11 cellular contexts compared by ENCODE assay signal in the genomic region with DNA sequence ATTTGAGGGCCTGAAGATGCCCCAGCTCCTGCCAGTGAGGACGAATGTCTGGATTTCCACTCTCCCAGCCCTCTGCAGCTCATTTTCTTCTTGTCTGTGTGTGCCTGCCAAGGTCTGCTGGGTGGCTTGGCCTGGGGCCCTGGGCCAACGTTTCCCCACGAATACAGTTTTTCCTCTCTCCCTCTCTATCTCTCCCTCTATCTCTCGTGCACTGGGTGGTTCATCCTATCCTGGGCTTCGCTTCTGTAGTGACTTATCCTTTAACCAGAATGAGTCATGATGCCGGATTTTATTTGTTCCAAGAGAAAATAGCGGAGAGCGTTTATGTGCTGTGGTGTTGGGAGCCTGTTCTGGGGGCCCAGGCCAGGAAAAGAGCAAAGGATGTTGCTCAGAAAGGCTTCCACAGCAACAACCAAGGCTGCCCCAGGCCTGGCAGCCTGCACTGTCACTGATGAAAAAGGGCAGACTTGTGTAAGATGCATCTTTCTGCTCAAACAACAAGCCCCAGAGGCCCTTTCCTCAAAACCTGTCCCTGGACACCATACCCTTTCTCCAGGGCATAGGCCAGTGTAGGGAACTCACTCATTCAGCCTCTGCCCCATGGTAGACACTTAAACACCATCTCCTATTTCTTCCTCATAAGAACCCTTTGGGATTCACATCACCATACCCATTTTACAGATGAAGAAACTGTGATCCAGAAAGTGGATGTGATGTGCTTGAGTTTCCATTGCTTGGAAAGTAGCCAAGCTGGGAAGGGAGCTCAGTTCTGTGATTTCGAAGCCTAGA. TPM values are rescaled to one million over a fixed set of nuclear protein-coding genes. Genes with fewer than 3 reads are reported as not detected.
DNase-seq lines count a peak whose midpoint lies in the region; ATAC-seq and TF ChIP-seq lines count a peak whose summit lies in the region.
"Had no signal": no experiment of that assay in that cellular context is flagged by ENCODE, and none has a peak within 500 bp of the region (broad histone marks: within the 10 kb centered on the region; RNA-seq: fewer than 3 reads in every experiment).

No MANE protein-coding gene starts in this region.

- H3K27ac ChIP-seq in mammary epithelial cell (ENCODE audit: insufficient read depth, low read depth, low read length) (no peak overlapping the region), urinary bladder (ENCODE audit: low read depth) (peak overlapping the region; percentile 58), WERI-Rb-1 (no peak overlapping the region)

- ATAC-seq in activated CD8-positive, alpha-beta T cell treated with anti-CD3 and anti-CD28 coated beads, Interleukin-2, amount 10 ng/mL, durations not matched to agents 7 days and 5 days = no peak
- no peak for ATAC-seq in activated CD8-positive, alpha-beta T cell treated with anti-CD3 and anti-CD28 coated beads for 36 hours
- ATAC-seq: esophagus mucosa had no signal

- H3K36me3 Mint-ChIP-seq in activated CD8-positive, alpha-beta T cell treated with anti-CD3 and anti-CD28 coated beads, Interleukin-2, amount 10 ng/mL, durations not matched to agents 7 days and 5 days (ENCODE audit: low read depth) = no peaks in the 10 kb centered on the region
- no peaks in the 10 kb centered on the region for H3K36me3 Mint-ChIP-seq in activated CD8-positive, alpha-beta T cell treated with anti-CD3 and anti-CD28 coated beads for 36 hours (ENCODE audit: low read depth)

- H3K4me2 ChIP-seq in mammary epithelial cell (ENCODE audit: insufficient read depth, low read depth, low read length) = peak overlapping the region; percentile 11

- no peak overlapping the region for H3K4me3 Mint-ChIP-seq in activated CD8-positive, alpha-beta T cell treated with anti-CD3 and anti-CD28 coated beads, Interleukin-2, amount 10 ng/mL, durations not matched to agents 7 days and 5 days
- H3K4me3 Mint-ChIP-seq in activated CD8-positive, alpha-beta T cell treated with anti-CD3 and anti-CD28 coated beads for 36 hours = no peak overlapping the region

- POLR2A ChIA-PET in activated CD8-positive, alpha-beta T cell treated with anti-CD3 and anti-CD28 coated beads, Interleukin-2, amount 10 ng/mL, durations not matched to agents 7 days and 5 days (lab: Charles Lee) = interaction anchor here (0.6 kb wide), 1 partner anchor 61 kb away, joined by 4 read pairs; no protein-coding TSS in a partner anchor
- POLR2A ChIA-PET in activated CD8-positive, alpha-beta T cell treated with anti-CD3 and anti-CD28 coated beads for 36 hours (lab: Charles Lee) = interaction anchor here (1.0 kb wide), 1 partner anchor 7 kb away, joined by 3 read pairs; no protein-coding TSS in a partner anchor

- DNase-seq in activated CD8-positive, alpha-beta T cell treated with anti-CD3 and anti-CD28 coated beads, Interleukin-2, amount 10 ng/mL, durations not matched to agents 7 days and 5 days = peak; percentile 18
- DNase-seq in activated CD8-positive, alpha-beta T cell treated with anti-CD3 and anti-CD28 coated beads for 36 hours = no peak
- DNase-seq in mammary epithelial cell (peak; percentile 81), kidney glomerular epithelial cell (lab: John Stamatoyannopoulos, UW) (peak; percentile 63), WERI-Rb-1 (no peak), inferior parietal cortex (ENCODE audit: extremely low spot score) (no peak), midbrain (lab: John Stamatoyannopoulos, UW) (no peak)
- DNase-seq: NCI-H526 had no signal

- CTCF ChIA-PET in activated CD8-positive, alpha-beta T cell treated with anti-CD3 and anti-CD28 coated beads, Interleukin-2, amount 10 ng/mL, durations not matched to agents 7 days and 5 days (lab: Charles Lee) = interaction anchor here (1.0 to 9.6 kb wide), 4 partner anchors 9 to 132 kb away, joined by 3 to 143 read pairs (median 6); no protein-coding TSS in a partner anchor
- CTCF ChIA-PET in activated CD8-positive, alpha-beta T cell treated with anti-CD3 and anti-CD28 coated beads for 36 hours (lab: Charles Lee) = interaction anchor here (0.8 to 6.8 kb wide), 3 partner anchors 77 to 90 kb away, joined by 3 to 59 read pairs (median 3); no protein-coding TSS in a partner anchor
- CTCF ChIA-PET in mammary epithelial cell (lab: Charles Lee; ENCODE audit: low non-redundant PET) = interaction anchor here (1.0 kb wide), 1 partner anchor 78 kb away, joined by 7 read pairs; no protein-coding TSS in a partner anchor

- no peaks in the 10 kb centered on the region for H3K36me3 ChIP-seq in mammary epithelial cell (ENCODE audit: insufficient read depth, low read length)
- H3K36me3 ChIP-seq in urinary bladder (ENCODE audit: insufficient read depth) = no peaks in the 10 kb centered on the region
- no peaks in the 10 kb centered on the region for H3K36me3 ChIP-seq in WERI-Rb-1

- no peak overlapping the region for H3K9ac ChIP-seq in mammary epithelial cell (ENCODE audit: insufficient read depth, low read length)

- no peaks in the 10 kb centered on the region for H3K79me2 ChIP-seq in mammary epithelial cell (ENCODE audit: insufficient read depth, low read length)

- H3K4me3 ChIP-seq in mammary epithelial cell (replicated peaks in 1 of 3; ENCODE audit: insufficient read depth in 1 of 3, low read depth in 2 of 3, low read length in 3 of 3) (no peak overlapping the region), urinary bladder (ENCODE audit: low read depth, low read length) (no peak overlapping the region), WERI-Rb-1 (ENCODE audit: low read depth, low read length) (no peak overlapping the region)
- H3K4me3 ChIP-seq: skin epidermis had no signal

- no peaks in the 10 kb centered on the region for H3K27me3 ChIP-seq in mammary epithelial cell (ENCODE audit: insufficient read depth, low read length)
- H3K27me3 ChIP-seq in WERI-Rb-1 (ENCODE audit: insufficient read depth, low read depth, severe bottlenecking) = no peaks in the 10 kb centered on the region

- 9% methylated on average over 8 of the region's 9 CpGs for WGBS in mammary epithelial cell (ENCODE audit: low coverage, missing lambda C conversion rate)
- WGBS in urinary bladder = 23% methylated on average over 9 of the region's 9 CpGs

- H3K9me3 Mint-ChIP-seq in activated CD8-positive, alpha-beta T cell treated with anti-CD3 and anti-CD28 coated beads, Interleukin-2, amount 10 ng/mL, durations not matched to agents 7 days and 5 days (ENCODE audit: insufficient read depth) = no peaks in the 10 kb centered on the region
- H3K9me3 Mint-ChIP-seq in activated CD8-positive, alpha-beta T cell treated with anti-CD3 and anti-CD28 coated beads for 36 hours = no peaks in the 10 kb centered on the region

- in situ Hi-C loops in mammary epithelial cell (cut with MboI; ENCODE audit: low sequenced_read_pairs in 2 of 2) = loop anchor here in 1 of 2 donors (10.0 to 25.0 kb wide), 2 partner anchors 80 to 147 kb away; a partner anchor contains a TSS

- H4K20me1 ChIP-seq in mammary epithelial cell (ENCODE audit: insufficient read depth, low read length) = no peaks in the 10 kb centered on the region

- peaks cover 16% of the 10 kb centered on the region for H3K4me1 Mint-ChIP-seq in activated CD8-positive, alpha-beta T cell treated with anti-CD3 and anti-CD28 coated beads, Interleukin-2, amount 10 ng/mL, durations not matched to agents 7 days and 5 days (ENCODE audit: low read depth)
- peaks cover 6% of the 10 kb centered on the region for H3K4me1 Mint-ChIP-seq in activated CD8-positive, alpha-beta T cell treated with anti-CD3 and anti-CD28 coated beads for 36 hours (ENCODE audit: low read depth)

- H3K4me1 ChIP-seq in mammary epithelial cell (ENCODE audit: insufficient read depth, low read length) = peaks cover 18% of the 10 kb centered on the region
- no peaks in the 10 kb centered on the region for H3K4me1 ChIP-seq in urinary bladder (ENCODE audit: insufficient read depth)

- no peaks in the 10 kb centered on the region for H3K9me3 ChIP-seq in mammary epithelial cell (replicated peaks; ENCODE audit: insufficient read depth, low read length)
- H3K9me3 ChIP-seq in WERI-Rb-1 (ENCODE audit: severe bottlenecking) = peaks cover 7% of the 10 kb centered on the region

- intact Hi-C loops in activated CD8-positive, alpha-beta T cell treated with anti-CD3 and anti-CD28 coated beads for 36 hours (cut with micrococcal nuclease) = loop anchor here (5.0 kb wide), 1 partner anchor 132 kb away; no protein-coding TSS in a partner anchor
- intact Hi-C loops in mammary epithelial cell (cut with micrococcal nuclease) = no loop called here

- no peak for TF ChIP-seq CTCF in activated CD8-positive, alpha-beta T cell treated with anti-CD3 and anti-CD28 coated beads for 36 hours (IDR thresholded peaks at IDR 0.05)
- TF ChIP-seq CTCF in mammary epithelial cell (conservative IDR thresholded peaks at IDR 0.05 in 1 of 2, IDR thresholded peaks at IDR 0.05 in 1 of 2; ENCODE audit: extremely low read depth in 1 of 2, insufficient read depth in 1 of 2, low read depth in 1 of 2, low read length in 2 of 2) (no peak), WERI-Rb-1 (IDR thresholded peaks at IDR 0.05; ENCODE audit: low read depth, low read length) (no peak)

- no peaks in the 10 kb centered on the region for H3K27me3 Mint-ChIP-seq in activated CD8-positive, alpha-beta T cell treated with anti-CD3 and anti-CD28 coated beads, Interleukin-2, amount 10 ng/mL, durations not matched to agents 7 days and 5 days (ENCODE audit: low read depth)
- no peaks in the 10 kb centered on the region for H3K27me3 Mint-ChIP-seq in activated CD8-positive, alpha-beta T cell treated with anti-CD3 and anti-CD28 coated beads for 36 hours

- no peak overlapping the region for H3K27ac Mint-ChIP-seq in activated CD8-positive, alpha-beta T cell treated with anti-CD3 and anti-CD28 coated beads, Interleukin-2, amount 10 ng/mL, durations not matched to agents 7 days and 5 days
- no peak overlapping the region for H3K27ac Mint-ChIP-seq in activated CD8-positive, alpha-beta T cell treated with anti-CD3 and anti-CD28 coated beads for 36 hours

- BruUV-seq in mammary epithelial cell (replicated peaks; lab: Mats Ljungman, UMichigan) = no TSS peak

- peak overlapping the region; percentile 1 for H2AFZ ChIP-seq in mammary epithelial cell (ENCODE audit: low read depth, low read length)

- dilution Hi-C loops in mammary epithelial cell (cut with HindIII; ENCODE audit: low sequenced_read_pairs) = no loop called here

RNA-seq across cellular contexts. Expression of a gene that starts 47.3 kb away (rescaled TPM):
- total RNA-seq in activated CD8-positive, alpha-beta T cell treated with anti-CD3 and anti-CD28 coated beads, Interleukin-2, amount 10 ng/mL, durations not matched to agents 7 days and 5 days = under 1 TPM; 0.18 to 0.39 TPM
- total RNA-seq in activated CD8-positive, alpha-beta T cell treated with anti-CD3 and anti-CD28 coated beads for 36 hours = 1 to 10 TPM; 1.7 to 3.6 TPM
- under 1 TPM; 0.05 to 0.67 TPM for total RNA-seq in mammary epithelial cell
- polyA plus RNA-seq in mammary epithelial cell = 0.01 TPM
- not detected for polyA minus RNA-seq in mammary epithelial cell
- total RNA-seq in urinary bladder = 16.6 TPM
- 2.9 TPM for polyA plus RNA-seq in urinary bladder

Comparison
In these comparisons a context has a peak if more than half of its experiments do, and no peak if none do; other contexts are left out.
1. DNase-seq: peak in activated CD8-positive, alpha-beta T cell treated with anti-CD3 and anti-CD28 coated beads, Interleukin-2, amount 10 ng/mL, durations not matched to agents 7 days and 5 days (single experiment), mammary epithelial cell (single experiment) and kidney glomerular epithelial cell (single experiment); none in activated CD8-positive, alpha-beta T cell treated with anti-CD3 and anti-CD28 coated beads for 36 hours (single experiment), WERI-Rb-1 (single experiment), inferior parietal cortex (single experiment) and midbrain (single experiment).